In genomic region chr5:147949711-147950573, GRCh38 we compare ENCODE assay signal across 1 cellular context.
TF ChIP-seq lines count a peak whose summit lies in the region.

No MANE protein-coding gene starts in this region.

TF ChIP-seq in endothelial cell of umbilical vein, 7 proteins besides CTCF, POLR2A, EP300 and RAD21 (continued from another document):
- no peak for TF ChIP-seq GATA2 (IDR thresholded peaks at IDR 0.05; ENCODE audit: insufficient read depth, insufficient read length, low read depth, low read length)
